In genomic region chr13:39602277-39602613, GRCh38 we compare ENCODE assay signal across 8 cellular contexts. TPM values are rescaled to one million over a fixed set of nuclear protein-coding genes. Genes with fewer than 3 reads are reported as not detected.
DNase-seq lines count a peak whose midpoint lies in the region; ATAC-seq, FAIRE-seq and TF ChIP-seq lines count a peak whose summit lies in the region.

No MANE protein-coding gene starts in this region.

- CTCF ChIA-PET in A549 (lab: Yijun Ruan, JAX): interaction anchor here (0.9 to 2.6 kb wide), 13 partner anchors 9 to 551 kb away, joined by 3 to 8 read pairs (median 3); no protein-coding TSS in a partner anchor

- peaks cover 51% of the 10 kb centered on the region for H3K27me3 Mint-ChIP-seq in activated T-helper 1 cell treated with anti-CD3 and anti-CD28 coated beads, Interleukin-12 subunit alpha, Interleukin-12 subunit beta, Interleukin-2, Interleukin-4 antibody, amounts not matched to agents 30 ng/mL and 10 ng/mL and 1 ng/mL, durations not matched to agents 14 hours and 24 hours and 36 hours (ENCODE audit: insufficient read depth)
- peaks cover 27% of the 10 kb centered on the region for H3K27me3 Mint-ChIP-seq in type B pancreatic cell

- no peak for TF ChIP-seq RAD21 in A549 (conservative IDR thresholded peaks at IDR 0.05 in 1 of 2, IDR thresholded peaks at IDR 0.05 in 1 of 2)

- intact Hi-C loops in activated T-helper 1 cell treated with anti-CD3 and anti-CD28 coated beads, Interleukin-12 subunit alpha, Interleukin-12 subunit beta, Interleukin-2, Interleukin-4 antibody, amounts not matched to agents 30 ng/mL and 10 ng/mL and 1 ng/mL, durations not matched to agents 14 hours and 24 hours and 36 hours (cut with micrococcal nuclease): loop anchor here (2.0 to 5.0 kb wide), 3 partner anchors 53 to 565 kb away; partner anchors contain the start of genes COG6, NHLRC3 and PROSER1
- intact Hi-C loops in kidney (cut with DNase I): loop anchor here (10.0 kb wide), 1 partner anchor 337 kb away; no protein-coding TSS in a partner anchor

- peak overlapping the region; percentile 61 for H3K4me3 ChIP-seq in A549
- peak overlapping the region; percentile 77 to 82 for H3K4me3 ChIP-seq in kidney (ENCODE audit: low read length in 2 of 2)

- POLR2A ChIA-PET in A549 (lab: Yijun Ruan, JAX): interaction anchor here (1.0 to 1.6 kb wide), 2 partner anchors 14 to 37 kb away, joined by 3 to 4 read pairs; no protein-coding TSS in a partner anchor

- peak overlapping the region; percentile 83 for H3K4me3 Mint-ChIP-seq in activated T-helper 1 cell treated with anti-CD3 and anti-CD28 coated beads, Interleukin-12 subunit alpha, Interleukin-12 subunit beta, Interleukin-2, Interleukin-4 antibody, amounts not matched to agents 30 ng/mL and 10 ng/mL and 1 ng/mL, durations not matched to agents 14 hours and 24 hours and 36 hours
- peak overlapping the region; percentile 93 for H3K4me3 Mint-ChIP-seq in type B pancreatic cell

- no peak overlapping the region for H3K27ac Mint-ChIP-seq in activated T-helper 1 cell treated with anti-CD3 and anti-CD28 coated beads, Interleukin-12 subunit alpha, Interleukin-12 subunit beta, Interleukin-2, Interleukin-4 antibody, amounts not matched to agents 30 ng/mL and 10 ng/mL and 1 ng/mL, durations not matched to agents 14 hours and 24 hours and 36 hours
- H3K27ac Mint-ChIP-seq in type B pancreatic cell: peak overlapping the region; percentile 3

- TF ChIP-seq CTCF in A549 (IDR thresholded peaks at IDR 0.05): no peak
- no peak for TF ChIP-seq CTCF in kidney (IDR thresholded peaks at IDR 0.05; ENCODE audit: borderline replicate concordance, extremely low read depth, insufficient read depth)
- TF ChIP-seq CTCF in type B pancreatic cell (conservative IDR thresholded peaks at IDR 0.05): no peak

- H3K4me1 Mint-ChIP-seq in activated T-helper 1 cell treated with anti-CD3 and anti-CD28 coated beads, Interleukin-12 subunit alpha, Interleukin-12 subunit beta, Interleukin-2, Interleukin-4 antibody, amounts not matched to agents 30 ng/mL and 10 ng/mL and 1 ng/mL, durations not matched to agents 14 hours and 24 hours and 36 hours (ENCODE audit: low read depth): peaks cover 16% of the 10 kb centered on the region
- peaks cover 45% of the 10 kb centered on the region for H3K4me1 Mint-ChIP-seq in type B pancreatic cell (ENCODE audit: unreplicated experiment)

- TF ChIP-seq EP300 in A549 (IDR thresholded peaks at IDR 0.05): no peak

- peak in 1 of 2 experiments; percentile 51; a peak in 2 of 6 replicates for ATAC-seq in A549
- peak; percentile 39 for ATAC-seq in GM18907 (IDR thresholded peaks at IDR 0.05; ENCODE audit: unreplicated experiment)
- ATAC-seq in HG03097 (IDR thresholded peaks at IDR 0.05; ENCODE audit: low FRiP score, unreplicated experiment): peak; percentile 34

- H3K9ac ChIP-seq in kidney (ENCODE audit: low read length in 2 of 2): peak overlapping the region; percentile 37 to 70

- no peaks in the 10 kb centered on the region for H3K9me3 Mint-ChIP-seq in activated T-helper 1 cell treated with anti-CD3 and anti-CD28 coated beads, Interleukin-12 subunit alpha, Interleukin-12 subunit beta, Interleukin-2, Interleukin-4 antibody, amounts not matched to agents 30 ng/mL and 10 ng/mL and 1 ng/mL, durations not matched to agents 14 hours and 24 hours and 36 hours
- no peaks in the 10 kb centered on the region for H3K9me3 Mint-ChIP-seq in type B pancreatic cell

- no peak for FAIRE-seq in A549 (lab: Jason Lieb, UNC)
- no peak for FAIRE-seq in kidney (lab: Jason Lieb, UNC)

- DNase-seq in A549 (ENCODE audit: low read depth in 1 of 2, low spot score in 1 of 2): peak in 1 of 2 experiments; percentile 10
- DNase-seq in activated T-helper 1 cell treated with anti-CD3 and anti-CD28 coated beads, Interleukin-12 subunit alpha, Interleukin-12 subunit beta, Interleukin-2, Interleukin-4 antibody, amounts not matched to agents 30 ng/mL and 10 ng/mL and 1 ng/mL, durations not matched to agents 14 hours and 24 hours and 36 hours (ENCODE audit: low spot score): no peak
- no peak for DNase-seq in kidney
- no peak for DNase-seq in type B pancreatic cell (ENCODE audit: extremely low spot score, unreplicated experiment)
- no peak for DNase-seq in GF-D8 (lab: John Stamatoyannopoulos, UW)
- no peak for DNase-seq in SK-N-DZ (ENCODE audit: low spot score)

- H3K27ac ChIP-seq in A549 (peak overlapping the region; percentile 63 to 88; a peak in 5 of 6 replicates), kidney (ENCODE audit: low read depth in 2 of 2, low read length in 2 of 2) (peak overlapping the region; percentile 56 to 69)

- H3K36me3 Mint-ChIP-seq in activated T-helper 1 cell treated with anti-CD3 and anti-CD28 coated beads, Interleukin-12 subunit alpha, Interleukin-12 subunit beta, Interleukin-2, Interleukin-4 antibody, amounts not matched to agents 30 ng/mL and 10 ng/mL and 1 ng/mL, durations not matched to agents 14 hours and 24 hours and 36 hours (ENCODE audit: low read depth): no peaks in the 10 kb centered on the region
- peaks cover 9% of the 10 kb centered on the region for H3K36me3 Mint-ChIP-seq in type B pancreatic cell

- 2% methylated on average over 6 of the region's 11 CpGs for WGBS in A549 (ENCODE audit: missing lambda C conversion rate)

- H3K9me3 ChIP-seq in A549 (no peaks in the 10 kb centered on the region), kidney (ENCODE audit: control insufficient read depth in 1 of 2, low read length in 2 of 2) (no peaks in the 10 kb centered on the region)

- TF ChIP-seq POLR2A in A549 (IDR thresholded peaks at IDR 0.05; ENCODE audit: low read length): no peak

- peak overlapping the region; percentile 90 for H3K4me2 ChIP-seq in A549

- H3K36me3 ChIP-seq in kidney (ENCODE audit: control insufficient read depth in 1 of 2, insufficient read depth in 2 of 2, low read length in 2 of 2): no peaks in the 10 kb centered on the region

- H3K4me1 ChIP-seq in A549 (no peaks in the 10 kb centered on the region), kidney (ENCODE audit: control insufficient read depth in 1 of 2, insufficient read depth in 1 of 2, low read depth in 1 of 2, low read length in 2 of 2) (peaks cover 9 to 10% of the 10 kb centered on the region in 2 donors)

TF ChIP-seq in A549, 52 proteins besides CTCF, POLR2A, EP300 and RAD21 (continues in another document):
- TF ChIP-seq ZC3H11A (IDR thresholded peaks at IDR 0.05) (no peak), KDM1A (IDR thresholded peaks at IDR 0.05; ENCODE audit: low read depth) (no peak), JUN (IDR thresholded peaks at IDR 0.05) (no peak), JUNB (IDR thresholded peaks at IDR 0.05) (no peak), CEBPB (IDR thresholded peaks at IDR 0.05) (no peak), HOXA7 (CRISPR knock-in tag; IDR thresholded peaks at IDR 0.05) (no peak), TP53 (CRISPR knock-in tag; IDR thresholded peaks at IDR 0.05) (no peak)
- TF ChIP-seq, protein P1, sequence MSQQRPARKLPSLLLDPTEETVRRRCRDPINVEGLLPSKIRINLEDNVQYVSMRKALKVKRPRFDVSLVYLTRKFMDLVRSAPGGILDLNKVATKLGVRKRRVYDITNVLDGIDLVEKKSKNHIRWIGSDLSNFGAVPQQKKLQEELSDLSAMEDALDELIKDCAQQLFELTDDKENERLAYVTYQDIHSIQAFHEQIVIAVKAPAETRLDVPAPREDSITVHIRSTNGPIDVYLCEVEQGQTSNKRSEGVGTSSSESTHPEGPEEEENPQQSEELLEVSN (IDR thresholded peaks at IDR 0.05; ENCODE audit: borderline replicate concordance, low read depth): no peak
- TF ChIP-seq, protein P2, sequence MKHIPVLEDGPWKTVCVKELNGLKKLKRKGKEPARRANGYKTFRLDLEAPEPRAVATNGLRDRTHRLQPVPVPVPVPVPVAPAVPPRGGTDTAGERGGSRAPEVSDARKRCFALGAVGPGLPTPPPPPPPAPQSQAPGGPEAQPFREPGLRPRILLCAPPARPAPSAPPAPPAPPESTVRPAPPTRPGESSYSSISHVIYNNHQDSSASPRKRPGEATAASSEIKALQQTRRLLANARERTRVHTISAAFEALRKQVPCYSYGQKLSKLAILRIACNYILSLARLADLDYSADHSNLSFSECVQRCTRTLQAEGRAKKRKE (CRISPR knock-in tag; IDR thresholded peaks at IDR 0.05; ENCODE audit: low read depth): no peak

RNA-seq across cellular contexts. Expression of gene LHFPL6, which starts 0.7 kb away (rescaled TPM):
- polyA plus RNA-seq in A549 (2011; rRNA removed): 1.6 and 1.7 TPM in 2 replicates
- 1.8 and 2.2 TPM in 2 replicates for polyA plus RNA-seq in A549 (2012; cell fraction: cytosol; rRNA removed)
- 0.85 and 1.3 TPM in 2 replicates for polyA plus RNA-seq in A549 (2012; cell fraction: nucleus; rRNA removed)
- 5.4 to 6.3 TPM (median 5.7 TPM) in 3 replicates for polyA plus RNA-seq in A549 (2017; fragmentation: RNase III; extraction: RNeasy Plus Mini Kit Qiagen cat#74134 plus additional on column Dnase treatment)
- 1.5 and 1.7 TPM in 2 replicates for polyA minus RNA-seq in A549 (2011; rRNA and poly(A)+ RNA removed)
- total RNA-seq in activated T-helper 1 cell treated with anti-CD3 and anti-CD28 coated beads, Interleukin-12 subunit alpha, Interleukin-12 subunit beta, Interleukin-2, Interleukin-4 antibody, amounts not matched to agents 30 ng/mL and 10 ng/mL and 1 ng/mL, durations not matched to agents 14 hours and 24 hours and 36 hours: 4.2 and 4.8 TPM in 2 replicates
- 59.2 TPM for total RNA-seq in kidney
- 33.0 TPM for polyA plus RNA-seq in kidney (ENCODE audit: insufficient read depth, low read depth, low replicate concordance)
- 21.9 and 31.7 TPM in 2 replicates for total RNA-seq in type B pancreatic cell (ENCODE audit: low replicate concordance)
- polyA plus RNA-seq in SK-N-DZ (2014; cell fraction: cytosol; rRNA removed): 0.17 and 0.29 TPM in 2 replicates
- 0.07 and 0.73 TPM in 2 replicates for polyA plus RNA-seq in SK-N-DZ (2014; cell fraction: nucleus; rRNA removed)

RNA-seq across cellular contexts. Expression of gene COG6, which starts 53.2 kb away (rescaled TPM):
- polyA plus RNA-seq in A549 (2011; rRNA removed) (18.8 and 22.0 TPM in 2 replicates), A549 (2017; fragmentation: RNase III; extraction: RNeasy Plus Mini Kit Qiagen cat#74134 plus additional on column Dnase treatment) (7.9 to 8.9 TPM (median 8.8 TPM) in 3 replicates), kidney (ENCODE audit: insufficient read depth, low read depth, low replicate concordance) (12.2 TPM)
- polyA plus RNA-seq in A549 (2012; cell fraction: cytosol; rRNA removed): 3.8 and 4.2 TPM in 2 replicates
- 2.0 and 4.9 TPM in 2 replicates for polyA plus RNA-seq in A549 (2012; cell fraction: nucleus; rRNA removed)
- polyA minus RNA-seq in A549 (2011; rRNA and poly(A)+ RNA removed): 6.9 TPM in 2 replicates
- 25.6 and 31.8 TPM in 2 replicates for total RNA-seq in activated T-helper 1 cell treated with anti-CD3 and anti-CD28 coated beads, Interleukin-12 subunit alpha, Interleukin-12 subunit beta, Interleukin-2, Interleukin-4 antibody, amounts not matched to agents 30 ng/mL and 10 ng/mL and 1 ng/mL, durations not matched to agents 14 hours and 24 hours and 36 hours
- total RNA-seq in kidney (31.3 TPM), type B pancreatic cell (ENCODE audit: low replicate concordance) (40.0 and 47.3 TPM in 2 replicates)
- polyA plus RNA-seq in SK-N-DZ (2014; cell fraction: cytosol; rRNA removed): 14.3 and 14.7 TPM in 2 replicates
- 14.6 and 21.2 TPM in 2 replicates for polyA plus RNA-seq in SK-N-DZ (2014; cell fraction: nucleus; rRNA removed)
